Comparison of ENCODE assay signal across 18 cellular contexts in genomic region chr12:104060791-104061190, GRCh38. TPM values are rescaled to one million over a fixed set of nuclear protein-coding genes. Genes with fewer than 3 reads are reported as not detected.
DNase-seq lines count a peak whose midpoint lies in the region; ATAC-seq and TF ChIP-seq lines count a peak whose summit lies in the region.
"Had no signal": no experiment of that assay in that cellular context is flagged by ENCODE, and none has a peak within 500 bp of the region (broad histone marks: within the 10 kb centered on the region; RNA-seq: fewer than 3 reads in every experiment).

No MANE protein-coding gene starts in this region.

- peaks cover 10% of the 10 kb centered on the region for H3K4me1 ChIP-seq in PC-3 (ENCODE audit: insufficient read depth, low read length)
- H3K4me1 ChIP-seq: Caco-2 had no signal

- no peaks in the 10 kb centered on the region for H3K9me3 Mint-ChIP-seq in activated naive CD4-positive, alpha-beta T cell treated with anti-CD3 and anti-CD28 coated beads, Interleukin-2, amount 10 ng/mL, durations not matched to agents 7 days and 5 days

- intact Hi-C loops in PC-3 (cut with micrococcal nuclease), result no loop called here

- no peak overlapping the region for H3K27ac Mint-ChIP-seq in activated naive CD4-positive, alpha-beta T cell treated with anti-CD3 and anti-CD28 coated beads, Interleukin-2, amount 10 ng/mL, durations not matched to agents 7 days and 5 days

- no TSS peak for BruUV-seq in PC-3 (replicated peaks; lab: Mats Ljungman, UMichigan)

- H4K20me1 ChIP-seq in PC-3 (ENCODE audit: low read length), result no peaks in the 10 kb centered on the region

- no peaks in the 10 kb centered on the region for H3K9me2 ChIP-seq in PC-3 (replicated peaks; ENCODE audit: low read length)

- peaks cover 11% of the 10 kb centered on the region for H3K79me2 ChIP-seq in PC-3 (ENCODE audit: low read length)

- no peaks in the 10 kb centered on the region for H3K9me3 ChIP-seq in PC-3 (ENCODE audit: low read length)
- H3K9me3 ChIP-seq: Caco-2 had no signal

- peak; percentile 52 for DNase-seq in NCI-H2171 treated with DMSO at 0.1 percent for 48 hours (lab: John Stamatoyannopoulos, UW)
- DNase-seq in NCI-H2171 (lab: John Stamatoyannopoulos, UW), result no peak
- DNase-seq in PC-3, result peak; percentile 52
- DNase-seq in epithelial cell of esophagus (ENCODE audit: low read depth), result peak; percentile 84
- peak; percentile 55 for DNase-seq in renal cortical epithelial cell (ENCODE audit: low read depth)
- DNase-seq in NCI-H82 (lab: John Stamatoyannopoulos, UW), result no peak
- DNase-seq in activated naive CD4-positive, alpha-beta T cell treated with anti-CD3 and anti-CD28 coated beads, Interleukin-2, amount 10 ng/mL, durations not matched to agents 7 days and 5 days, result no peak
- DNase-seq: 8988T, Caco-2, DMS79, GOT3, NCI-H1048, NCI-H446 treated with DMSO at 0.1 percent for 48 hours, NCI-H748 treated with DMSO at 0.1 percent for 48 hours, SHP77 treated with DMSO at 0.1 percent for 48 hours had no signal

- H3K27me3 ChIP-seq in PC-3 (ENCODE audit: low read length), result no peaks in the 10 kb centered on the region

- H3K36me3 ChIP-seq in PC-3 (ENCODE audit: low read depth, low read length), result no peaks in the 10 kb centered on the region

- peaks cover 44% of the 10 kb centered on the region for H3K27me3 Mint-ChIP-seq in activated naive CD4-positive, alpha-beta T cell treated with anti-CD3 and anti-CD28 coated beads, Interleukin-2, amount 10 ng/mL, durations not matched to agents 7 days and 5 days

- no peaks in the 10 kb centered on the region for H3F3A ChIP-seq in PC-3 (ENCODE audit: low read length, unreplicated experiment)

- H3K4me3 ChIP-seq in PC-3 (ENCODE audit: low read length) (no peak overlapping the region), epithelial cell of esophagus (ENCODE audit: low read length) (no peak overlapping the region)

- CTCF ChIA-PET in PC-3 (lab: Charles Lee), result no interaction called here
- CTCF ChIA-PET in activated naive CD4-positive, alpha-beta T cell treated with anti-CD3 and anti-CD28 coated beads, Interleukin-2, amount 10 ng/mL, durations not matched to agents 7 days and 5 days (lab: Charles Lee), result interaction anchor here (1.0 kb wide), 1 partner anchor 48 kb away, joined by 5 read pairs; no protein-coding TSS in a partner anchor

- no peak overlapping the region for H2AFZ ChIP-seq in PC-3 (ENCODE audit: low read length)

- no peak overlapping the region for H3K27ac ChIP-seq in PC-3 (ENCODE audit: low read length)
- H3K27ac ChIP-seq: C4-2B had no signal

- no peak for ATAC-seq in PC-3
- ATAC-seq in GM19467 (IDR thresholded peaks at IDR 0.05; ENCODE audit: unreplicated experiment), result no peak
- ATAC-seq: Panc1 had no signal

- H3K36me3 Mint-ChIP-seq in activated naive CD4-positive, alpha-beta T cell treated with anti-CD3 and anti-CD28 coated beads, Interleukin-2, amount 10 ng/mL, durations not matched to agents 7 days and 5 days, result peaks cover 3% of the 10 kb centered on the region

- POLR2A ChIA-PET in PC-3 (lab: Charles Lee; ENCODE audit: unreplicated experiment), result no interaction called here

- TF ChIP-seq CTCF in PC-3 (conservative IDR thresholded peaks at IDR 0.05; ENCODE audit: low read depth, low read length) (no peak), epithelial cell of esophagus (IDR thresholded peaks at IDR 0.05; ENCODE audit: insufficient read depth, low read depth, low read length, missing control alignments) (no peak)

- no peak overlapping the region for H3K4me3 Mint-ChIP-seq in activated naive CD4-positive, alpha-beta T cell treated with anti-CD3 and anti-CD28 coated beads, Interleukin-2, amount 10 ng/mL, durations not matched to agents 7 days and 5 days

- H3K4me2 ChIP-seq in PC-3 (ENCODE audit: low read length), result no peak overlapping the region

- no peak overlapping the region for H3K9ac ChIP-seq in PC-3 (ENCODE audit: low read length)

- H3K4me1 Mint-ChIP-seq in activated naive CD4-positive, alpha-beta T cell treated with anti-CD3 and anti-CD28 coated beads, Interleukin-2, amount 10 ng/mL, durations not matched to agents 7 days and 5 days, result peaks cover 11% of the 10 kb centered on the region

RNA-seq across cellular contexts. Expression of gene HCFC2, which starts 3.5 kb away (rescaled TPM):
- total RNA-seq in PC-3 (2014; rRNA removed) (7.8 and 10.7 TPM in 2 replicates), renal cortical epithelial cell (5.9 and 17.9 TPM in 2 replicates)

RNA-seq across cellular contexts. Expression of gene GLT8D2, which starts 10.8 kb away (rescaled TPM):
- total RNA-seq in PC-3 (2014; rRNA removed) (1.6 TPM in 2 replicates), renal cortical epithelial cell (0.87 and 12.5 TPM in 2 replicates)
- total RNA-seq: Caco-2 had no signal

Comparison
In these comparisons a context has a peak if more than half of its experiments do, and no peak if none do; other contexts are left out.
1. DNase-seq: peak in NCI-H2171 treated with DMSO at 0.1 percent for 48 hours (single experiment), PC-3 (single experiment), epithelial cell of esophagus (single experiment) and renal cortical epithelial cell (single experiment); none in NCI-H2171 (single experiment), NCI-H82 (single experiment) and activated naive CD4-positive, alpha-beta T cell treated with anti-CD3 and anti-CD28 coated beads, Interleukin-2, amount 10 ng/mL, durations not matched to agents 7 days and 5 days (single experiment).